ENCODE assay signal across 13 cellular contexts in the genomic region with DNA sequence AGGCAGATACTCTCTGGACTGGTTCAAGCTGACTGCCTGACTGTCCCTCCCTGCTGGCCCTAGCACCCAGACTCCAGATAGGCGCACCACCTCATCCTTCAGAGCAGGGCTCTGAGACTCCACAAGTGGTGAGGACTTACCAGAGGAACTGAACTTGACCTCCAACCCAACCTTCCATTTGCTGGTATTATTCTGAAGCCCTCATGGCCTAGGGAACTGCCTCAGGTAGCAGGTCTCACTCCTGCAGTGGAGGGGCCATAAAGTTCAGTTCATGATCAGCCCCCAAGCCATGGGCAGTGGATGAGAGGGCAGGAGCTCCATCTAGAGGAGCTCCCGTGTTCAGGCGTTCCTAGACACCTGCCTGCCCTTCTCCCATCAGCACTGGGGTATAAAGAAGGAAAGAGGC. TPM values are rescaled to one million over a fixed set of nuclear protein-coding genes. Genes with fewer than 3 reads are reported as not detected.
DNase-seq lines count a peak whose midpoint lies in the region; ATAC-seq, FAIRE-seq and TF ChIP-seq lines count a peak whose summit lies in the region.
"Not testable (repeated sequence)": the region's sequence is repeated elsewhere in the genome, so short reads cannot be mapped to it uniquely, and the experiment has no call there.
"Had no signal": no experiment of that assay in that cellular context is flagged by ENCODE, and none has a peak within 500 bp of the region (broad histone marks: within the 10 kb centered on the region; RNA-seq: fewer than 3 reads in every experiment).

No MANE protein-coding gene starts in this region.

- H3K27me3 ChIP-seq in BJ (ENCODE audit: control insufficient read depth, insufficient read depth, low read length); RWPE2 (ENCODE audit: insufficient read depth, poor library complexity, severe bottlenecking); mammary epithelial cell (ENCODE audit: insufficient read depth, low read length); HepG2 (ENCODE audit: control insufficient read depth in 1 of 2, insufficient read depth in 2 of 2, low read length in 2 of 2): not testable (repeated sequence)

- not testable (repeated sequence) for H3K36me3 ChIP-seq in BJ (ENCODE audit: control insufficient read depth, insufficient read depth, low read length); RWPE2 (ENCODE audit: low read depth); mammary epithelial cell (ENCODE audit: insufficient read depth, low read length); HepG2 (replicated peaks in 1 of 2; ENCODE audit: control insufficient read depth in 1 of 2, insufficient read depth in 2 of 2, low read length in 2 of 2)

- CTCF ChIA-PET in BJ (lab: Yijun Ruan, JAX), result interaction anchor here (0.6 to 8.2 kb wide), 9 partner anchors 14 to 203 kb away, joined by 3 to 79 read pairs (median 6); no protein-coding TSS in a partner anchor
- CTCF ChIA-PET in mammary epithelial cell (lab: Charles Lee; ENCODE audit: low non-redundant PET), result interaction anchor here (0.6 to 1.4 kb wide), 2 partner anchors 157 to 230 kb away, joined by 3 to 12 read pairs; no protein-coding TSS in a partner anchor
- CTCF ChIA-PET in HepG2 (lab: Yijun Ruan, JAX; ENCODE audit: low intra/inter-chr PET ratio, low total read pairs), result not testable (repeated sequence)

- intact Hi-C loops in mammary epithelial cell (cut with micrococcal nuclease) (loop anchor here (1.0 to 5.0 kb wide), 8 partner anchors 37 to 389 kb away; a partner anchor contains a TSS), HepG2 (cut with micrococcal nuclease; ENCODE audit: unreplicated experiment) (loop anchor here (2.0 kb wide), 1 partner anchor 39 kb away; no protein-coding TSS in a partner anchor)

- H3K27ac ChIP-seq in RWPE2 (ENCODE audit: poor library complexity, severe bottlenecking), result peak overlapping the region; percentile 81
- H3K27ac ChIP-seq in mammary epithelial cell (ENCODE audit: insufficient read depth, low read depth, low read length), result peak overlapping the region; percentile 75
- not testable (repeated sequence) for H3K27ac ChIP-seq in HepG2 (ENCODE audit: extremely low read length, insufficient read depth, low read length)

- peak overlapping the region; percentile 53 for H3K4me2 ChIP-seq in mammary epithelial cell (ENCODE audit: insufficient read depth, low read depth, low read length)
- not testable (repeated sequence) for H3K4me2 ChIP-seq in HepG2 (ENCODE audit: low read depth, low read length)

- H4K20me1 ChIP-seq in mammary epithelial cell (ENCODE audit: insufficient read depth, low read length); HepG2 (ENCODE audit: insufficient read depth, low read length): not testable (repeated sequence)

- not testable (repeated sequence) for H3K79me2 ChIP-seq in mammary epithelial cell (ENCODE audit: insufficient read depth, low read length); HepG2 (ENCODE audit: insufficient read depth, low read length)

- ATAC-seq in RWPE2 (ENCODE audit: low read depth) (peak; percentile 49), HepG2 (peak; percentile 73)
- ATAC-seq in stimulated activated effector memory CD8-positive, alpha-beta T cell treated with anti-CD3 and anti-CD28 coated beads, Interleukin-12 subunit alpha, Interleukin-12 subunit beta, amount 100 ng/mL, for 72 hours, result peak; percentile 15

- peaks cover 23% of the 10 kb centered on the region for H3K4me1 Mint-ChIP-seq in stimulated activated effector memory CD8-positive, alpha-beta T cell treated with anti-CD3 and anti-CD28 coated beads, Interleukin-12 subunit alpha, Interleukin-12 subunit beta, amount 100 ng/mL, for 72 hours

- FAIRE-seq in GM19239 (lab: Jason Lieb, UNC) (peak; percentile 39), HepG2 (lab: Jason Lieb, UNC) (peak; percentile 28)

- H3K9me3 Mint-ChIP-seq in stimulated activated effector memory CD8-positive, alpha-beta T cell treated with anti-CD3 and anti-CD28 coated beads, Interleukin-12 subunit alpha, Interleukin-12 subunit beta, amount 100 ng/mL, for 72 hours, result not testable (repeated sequence)

- BruUV-seq in mammary epithelial cell (replicated peaks; lab: Mats Ljungman, UMichigan), result TSS peak; percentile 87
- not testable (repeated sequence) for BruUV-seq in HepG2 (replicated peaks; lab: Mats Ljungman, UMichigan)

- TF ChIP-seq CTCF in BJ (IDR thresholded peaks at IDR 0.05; ENCODE audit: insufficient read depth, low read depth, low read length), result peak; percentile 45
- TF ChIP-seq CTCF in RWPE2 (IDR thresholded peaks at IDR 0.05; ENCODE audit: poor library complexity, severe bottlenecking), result peak; percentile 63
- peak; percentile 30 to 62 for TF ChIP-seq CTCF in mammary epithelial cell (conservative IDR thresholded peaks at IDR 0.05 in 1 of 2, IDR thresholded peaks at IDR 0.05 in 1 of 2; ENCODE audit: extremely low read depth in 1 of 2, insufficient read depth in 1 of 2, low read depth in 1 of 2, low read length in 2 of 2)
- TF ChIP-seq CTCF in fibroblast of villous mesenchyme (IDR thresholded peaks at IDR 0.05; ENCODE audit: insufficient read depth, low read depth, low read length), result peak; percentile 25
- TF ChIP-seq CTCF in HepG2 (CRISPR knock-in tag; IDR thresholded peaks at IDR 0.05), result peak; percentile 75

- H3K4me3 ChIP-seq in BJ (ENCODE audit: low read depth, low read length); RWPE2 (ENCODE audit: severe bottlenecking); mammary epithelial cell (replicated peaks in 1 of 3; ENCODE audit: insufficient read depth in 1 of 3, low read depth in 2 of 3, low read length in 3 of 3); fibroblast of villous mesenchyme (ENCODE audit: low read depth, low read length); HepG2 (replicated peaks in 1 of 3; ENCODE audit: insufficient read depth in 1 of 3, low read depth in 2 of 3, low read length in 3 of 3): not testable (repeated sequence)

- 16% methylated on average over 3 of the region's 3 CpGs for WGBS in mammary epithelial cell (ENCODE audit: low coverage, missing lambda C conversion rate)
- 38% methylated on average over 3 of the region's 3 CpGs for WGBS in HepG2 (ENCODE audit: low lambda C conversion rate)

- DNase-seq in BJ (ENCODE audit: low read depth); GM19239 (ENCODE audit: insufficient read length, low spot score); RWPE2 (ENCODE audit: low spot score); fibroblast of villous mesenchyme (ENCODE audit: low read depth); HepG2 (ENCODE audit: low spot score); stimulated activated effector memory CD8-positive, alpha-beta T cell treated with anti-CD3 and anti-CD28 coated beads, Interleukin-12 subunit alpha, Interleukin-12 subunit beta, amount 100 ng/mL, for 72 hours (ENCODE audit: low spot score in 2 of 2): not testable (repeated sequence)
- DNase-seq in M059J (ENCODE audit: low read depth), result peak; percentile 35
- peak; percentile 55 for DNase-seq in mammary epithelial cell

- peaks cover 10% of the 10 kb centered on the region for H3K4me1 ChIP-seq in RWPE2 (ENCODE audit: insufficient read depth, poor library complexity, severe bottlenecking)
- H3K4me1 ChIP-seq in mammary epithelial cell (ENCODE audit: insufficient read depth, low read length), result peaks cover 28% of the 10 kb centered on the region
- H3K4me1 ChIP-seq in HepG2 (ENCODE audit: insufficient read depth, low read length), result not testable (repeated sequence)

- not testable (repeated sequence) for H3K9ac ChIP-seq in mammary epithelial cell (ENCODE audit: insufficient read depth, low read length); HepG2 (ENCODE audit: insufficient read depth, low read depth, low read length)

- H3K27ac Mint-ChIP-seq in stimulated activated effector memory CD8-positive, alpha-beta T cell treated with anti-CD3 and anti-CD28 coated beads, Interleukin-12 subunit alpha, Interleukin-12 subunit beta, amount 100 ng/mL, for 72 hours, result not testable (repeated sequence)

- TF ChIP-seq EP300 in HepG2 (IDR thresholded peaks at IDR 0.05; ENCODE audit: low read depth in 2 of 2, low read length in 2 of 2); HepG2 (CRISPR knock-in tag; IDR thresholded peaks at IDR 0.05; ENCODE audit: borderline replicate concordance): not testable (repeated sequence)

- in situ Hi-C loops in mammary epithelial cell (cut with MboI; ENCODE audit: low sequenced_read_pairs in 2 of 2), result loop anchor here in 1 of 2 donors (5.0 kb wide), 1 partner anchor 159 kb away; no protein-coding TSS in a partner anchor
- in situ Hi-C loops in HepG2 (cut with HindIII; ENCODE audit: extremely low pct_ligation_motif_present, low pct_unique_long_range_greater_than_20kb), result not testable (repeated sequence)

- peak overlapping the region; percentile 85 for H2AFZ ChIP-seq in mammary epithelial cell (ENCODE audit: low read depth, low read length)
- H2AFZ ChIP-seq in HepG2 (ENCODE audit: low read length), result not testable (repeated sequence)

- not testable (repeated sequence) for H3K9me3 ChIP-seq in RWPE2 (ENCODE audit: severe bottlenecking); mammary epithelial cell (replicated peaks; ENCODE audit: insufficient read depth, low read length); HepG2 (ENCODE audit: low read length)

- not testable (repeated sequence) for TF ChIP-seq POLR2A in HepG2 (IDR thresholded peaks at IDR 0.05; ENCODE audit: insufficient read depth in 1 of 2, low read depth in 2 of 2, low read length in 2 of 2)

- POLR2A ChIA-PET in BJ (lab: Charles Lee); HepG2 (lab: Yijun Ruan, JAX): not testable (repeated sequence)

- TF ChIP-seq RAD21 in HepG2 (CRISPR knock-in tag; IDR thresholded peaks at IDR 0.05), result not testable (repeated sequence)

- H3K36me3 Mint-ChIP-seq in stimulated activated effector memory CD8-positive, alpha-beta T cell treated with anti-CD3 and anti-CD28 coated beads, Interleukin-12 subunit alpha, Interleukin-12 subunit beta, amount 100 ng/mL, for 72 hours, result not testable (repeated sequence)

- H3K4me3 Mint-ChIP-seq in stimulated activated effector memory CD8-positive, alpha-beta T cell treated with anti-CD3 and anti-CD28 coated beads, Interleukin-12 subunit alpha, Interleukin-12 subunit beta, amount 100 ng/mL, for 72 hours, result not testable (repeated sequence)

- dilution Hi-C loops in mammary epithelial cell (cut with HindIII; ENCODE audit: low sequenced_read_pairs), result not testable (repeated sequence)

RNA-seq across cellular contexts. Expression of a gene that starts 10.4 kb away (rescaled TPM):
- polyA plus RNA-seq in BJ (2011; rRNA removed) (0.83 and 1.2 TPM in 2 replicates), mammary epithelial cell (2.1 TPM), HepG2 (2011; rRNA removed) (0.20 and 0.26 TPM in 2 replicates)
- polyA minus RNA-seq in BJ (2011; rRNA and poly(A)+ RNA removed), result 0.24 TPM in 1 of 2 replicates, not detected in the other
- 1.4 and 2.8 TPM in 2 replicates for total RNA-seq in M059J (2014; rRNA removed; shearing (Covaris generic))
- total RNA-seq in mammary epithelial cell (10 to 100 TPM in 1 of 2 donors, 1 to 10 TPM in 1; 1.6 to 13.5 TPM), fibroblast of villous mesenchyme (not detected in 2 replicates), HepG2 (2016; rRNA removed; fragmentation: Illumina TruSeq; extraction: Trizol) (not detected in 2 replicates)
- 1.9 TPM for polyA minus RNA-seq in mammary epithelial cell
- total RNA-seq in HepG2 (2016; cell fraction: cytosol; rRNA removed; fragmentation: Illumina TruSeq; extraction: Trizol; ENCODE audit: low read depth), result not detected in 2 replicates
- not detected in 2 replicates for total RNA-seq in HepG2 (2016; cell fraction: insoluble cytoplasmic fraction; rRNA removed; fragmentation: Illumina TruSeq; extraction: Trizol)
- not detected in 2 replicates for total RNA-seq in HepG2 (2016; cell fraction: membrane; rRNA removed; fragmentation: Illumina TruSeq; extraction: Trizol)
- not detected in 2 replicates for total RNA-seq in HepG2 (2016; cell fraction: nucleus; rRNA removed; fragmentation: Illumina TruSeq; extraction: Trizol)
- polyA plus RNA-seq in HepG2 (2011; cell fraction: cytosol; rRNA removed), result 0.12 and 0.17 TPM in 2 replicates
- polyA plus RNA-seq in HepG2 (2011; cell fraction: nucleus; rRNA removed), result 0.23 TPM in 1 of 2 replicates, not detected in the other
- not detected in 2 replicates for polyA plus RNA-seq in HepG2 (2012)
- polyA plus RNA-seq in HepG2 (2016; cell fraction: cytosol; fragmentation: Illumina TruSeq; extraction: Trizol; ENCODE audit: low read depth), result not detected in 2 replicates
- polyA plus RNA-seq in HepG2 (2016; cell fraction: insoluble cytoplasmic fraction; fragmentation: Illumina TruSeq; extraction: Trizol; ENCODE audit: low read depth), result not detected in 2 replicates
- polyA plus RNA-seq in HepG2 (2016; cell fraction: membrane; fragmentation: Illumina TruSeq; extraction: Trizol; ENCODE audit: low read depth), result not detected in 2 replicates
- not detected in 2 replicates for polyA plus RNA-seq in HepG2 (2016; cell fraction: nucleus; fragmentation: Illumina TruSeq; extraction: Trizol; ENCODE audit: insufficient read depth, low read depth)
- polyA minus RNA-seq in HepG2 (2011; rRNA and poly(A)+ RNA removed; ENCODE audit: low replicate concordance), result 188 TPM in 1 of 2 replicates, not detected in the other
- 1.3 and 1.7 TPM in 2 replicates for polyA minus RNA-seq in HepG2 (2011; cell fraction: cytosol; rRNA and poly(A)+ RNA removed)
- 0.62 and 0.90 TPM in 2 replicates for polyA minus RNA-seq in HepG2 (2011; cell fraction: nucleus; rRNA and poly(A)+ RNA removed)
- total RNA-seq: activated CD8-positive, alpha-beta T cell treated with anti-CD3 and anti-CD28 coated beads for 36 hours; gastrocnemius medialis; subcutaneous adipose tissue had no signal

RNA-seq across cellular contexts. Expression of a gene that starts 35.0 kb away (rescaled TPM):
- polyA plus RNA-seq in BJ (2011; rRNA removed) (not detected in 2 replicates), mammary epithelial cell (not detected), HepG2 (2011; rRNA removed) (0.09 and 0.33 TPM in 2 replicates)
- polyA minus RNA-seq in BJ (2011; rRNA and poly(A)+ RNA removed), result not detected in 2 replicates
- not detected in 2 replicates for total RNA-seq in M059J (2014; rRNA removed; shearing (Covaris generic))
- total RNA-seq in mammary epithelial cell (not detected), fibroblast of villous mesenchyme (not detected in 2 replicates), HepG2 (2016; rRNA removed; fragmentation: Illumina TruSeq; extraction: Trizol) (not detected in 2 replicates)
- polyA minus RNA-seq in mammary epithelial cell, result not detected
- not detected in 2 replicates for total RNA-seq in HepG2 (2016; cell fraction: cytosol; rRNA removed; fragmentation: Illumina TruSeq; extraction: Trizol; ENCODE audit: low read depth)
- total RNA-seq in HepG2 (2016; cell fraction: insoluble cytoplasmic fraction; rRNA removed; fragmentation: Illumina TruSeq; extraction: Trizol), result not detected in 2 replicates
- total RNA-seq in HepG2 (2016; cell fraction: membrane; rRNA removed; fragmentation: Illumina TruSeq; extraction: Trizol), result not detected in 2 replicates
- total RNA-seq in HepG2 (2016; cell fraction: nucleus; rRNA removed; fragmentation: Illumina TruSeq; extraction: Trizol), result not detected in 2 replicates
- polyA plus RNA-seq in HepG2 (2011; cell fraction: cytosol; rRNA removed), result 0.15 TPM in 2 replicates
- polyA plus RNA-seq in HepG2 (2011; cell fraction: nucleus; rRNA removed), result not detected in 2 replicates
- 0.15 and 0.23 TPM in 2 replicates for polyA plus RNA-seq in HepG2 (2012)
- 0.15 TPM in 1 of 2 replicates, not detected in the other for polyA plus RNA-seq in HepG2 (2016; cell fraction: cytosol; fragmentation: Illumina TruSeq; extraction: Trizol; ENCODE audit: low read depth)
- polyA plus RNA-seq in HepG2 (2016; cell fraction: insoluble cytoplasmic fraction; fragmentation: Illumina TruSeq; extraction: Trizol; ENCODE audit: low read depth), result not detected in 2 replicates
- not detected in 2 replicates for polyA plus RNA-seq in HepG2 (2016; cell fraction: membrane; fragmentation: Illumina TruSeq; extraction: Trizol; ENCODE audit: low read depth)
- not detected in 2 replicates for polyA plus RNA-seq in HepG2 (2016; cell fraction: nucleus; fragmentation: Illumina TruSeq; extraction: Trizol; ENCODE audit: insufficient read depth, low read depth)
- 0.21 and 0.86 TPM in 2 replicates for polyA minus RNA-seq in HepG2 (2011; rRNA and poly(A)+ RNA removed; ENCODE audit: low replicate concordance)
- polyA minus RNA-seq in HepG2 (2011; cell fraction: cytosol; rRNA and poly(A)+ RNA removed), result not detected in 2 replicates
- polyA minus RNA-seq in HepG2 (2011; cell fraction: nucleus; rRNA and poly(A)+ RNA removed), result not detected in 2 replicates
- total RNA-seq: activated CD8-positive, alpha-beta T cell treated with anti-CD3 and anti-CD28 coated beads for 36 hours; cardiac muscle cell had no signal
- polyA plus RNA-seq: cardiac muscle cell had no signal

RNA-seq across cellular contexts. Expression of a gene that starts 43.0 kb away (rescaled TPM):
- polyA plus RNA-seq in BJ (2011; rRNA removed), result 114 and 164 TPM in 2 replicates
- polyA minus RNA-seq in BJ (2011; rRNA and poly(A)+ RNA removed), result 148 and 217 TPM in 2 replicates
- total RNA-seq in M059J (2014; rRNA removed; shearing (Covaris generic)), result 31.8 and 55.5 TPM in 2 replicates
- 100 to 1,000 TPM; 111 to 185 TPM for total RNA-seq in mammary epithelial cell
- polyA plus RNA-seq in mammary epithelial cell, result 65.7 TPM
- polyA minus RNA-seq in mammary epithelial cell, result 152 TPM
- total RNA-seq in fibroblast of villous mesenchyme, result 123 and 163 TPM in 2 replicates
- total RNA-seq in HepG2 (2016; rRNA removed; fragmentation: Illumina TruSeq; extraction: Trizol), result 14.4 and 29.1 TPM in 2 replicates
- 21.4 and 25.1 TPM in 2 replicates for total RNA-seq in HepG2 (2016; cell fraction: cytosol; rRNA removed; fragmentation: Illumina TruSeq; extraction: Trizol; ENCODE audit: low read depth)
- 10.8 and 29.6 TPM in 2 replicates for total RNA-seq in HepG2 (2016; cell fraction: insoluble cytoplasmic fraction; rRNA removed; fragmentation: Illumina TruSeq; extraction: Trizol)
- total RNA-seq in HepG2 (2016; cell fraction: membrane; rRNA removed; fragmentation: Illumina TruSeq; extraction: Trizol), result 10.1 and 10.8 TPM in 2 replicates
- 31.6 and 36.2 TPM in 2 replicates for total RNA-seq in HepG2 (2016; cell fraction: nucleus; rRNA removed; fragmentation: Illumina TruSeq; extraction: Trizol)
- polyA plus RNA-seq in HepG2 (2011; rRNA removed), result 66.9 and 80.4 TPM in 2 replicates
- polyA plus RNA-seq in HepG2 (2011; cell fraction: cytosol; rRNA removed), result 19.0 and 23.6 TPM in 2 replicates
- polyA plus RNA-seq in HepG2 (2011; cell fraction: nucleus; rRNA removed), result 500 and 631 TPM in 2 replicates
- polyA plus RNA-seq in HepG2 (2012), result 32.6 and 49.5 TPM in 2 replicates
- polyA plus RNA-seq in HepG2 (2016; cell fraction: cytosol; fragmentation: Illumina TruSeq; extraction: Trizol; ENCODE audit: low read depth), result 1.8 and 1.9 TPM in 2 replicates
- 10.8 and 14.0 TPM in 2 replicates for polyA plus RNA-seq in HepG2 (2016; cell fraction: insoluble cytoplasmic fraction; fragmentation: Illumina TruSeq; extraction: Trizol; ENCODE audit: low read depth)
- polyA plus RNA-seq in HepG2 (2016; cell fraction: membrane; fragmentation: Illumina TruSeq; extraction: Trizol; ENCODE audit: low read depth), result 4.2 and 4.9 TPM in 2 replicates
- polyA plus RNA-seq in HepG2 (2016; cell fraction: nucleus; fragmentation: Illumina TruSeq; extraction: Trizol; ENCODE audit: insufficient read depth, low read depth), result 127 and 134 TPM in 2 replicates
- 73.5 and 218 TPM in 2 replicates for polyA minus RNA-seq in HepG2 (2011; rRNA and poly(A)+ RNA removed; ENCODE audit: low replicate concordance)
- 27.6 and 29.9 TPM in 2 replicates for polyA minus RNA-seq in HepG2 (2011; cell fraction: cytosol; rRNA and poly(A)+ RNA removed)
- polyA minus RNA-seq in HepG2 (2011; cell fraction: nucleus; rRNA and poly(A)+ RNA removed), result 106 and 116 TPM in 2 replicates

RNA-seq across cellular contexts. Expression of a gene that starts 46.0 kb away (rescaled TPM):
- polyA plus RNA-seq in BJ (2011; rRNA removed), result 0.85 and 0.89 TPM in 2 replicates
- polyA minus RNA-seq in BJ (2011; rRNA and poly(A)+ RNA removed), result 0.41 and 0.43 TPM in 2 replicates
- total RNA-seq in M059J (2014; rRNA removed; shearing (Covaris generic)), result 0.17 and 1.4 TPM in 2 replicates
- 10 to 100 TPM; 12.3 to 39.0 TPM for total RNA-seq in mammary epithelial cell
- polyA plus RNA-seq in mammary epithelial cell, result 4.6 TPM
- polyA minus RNA-seq in mammary epithelial cell, result not detected
- total RNA-seq in fibroblast of villous mesenchyme, result 0.64 and 2.6 TPM in 2 replicates
- total RNA-seq in HepG2 (2016; rRNA removed; fragmentation: Illumina TruSeq; extraction: Trizol), result not detected in 2 replicates
- total RNA-seq in HepG2 (2016; cell fraction: cytosol; rRNA removed; fragmentation: Illumina TruSeq; extraction: Trizol; ENCODE audit: low read depth), result not detected in 2 replicates
- total RNA-seq in HepG2 (2016; cell fraction: insoluble cytoplasmic fraction; rRNA removed; fragmentation: Illumina TruSeq; extraction: Trizol), result not detected in 2 replicates
- not detected in 2 replicates for total RNA-seq in HepG2 (2016; cell fraction: membrane; rRNA removed; fragmentation: Illumina TruSeq; extraction: Trizol)
- not detected in 2 replicates for total RNA-seq in HepG2 (2016; cell fraction: nucleus; rRNA removed; fragmentation: Illumina TruSeq; extraction: Trizol)
- polyA plus RNA-seq in HepG2 (2011; rRNA removed), result 0.09 TPM in 1 of 2 replicates, not detected in the other
- polyA plus RNA-seq in HepG2 (2011; cell fraction: cytosol; rRNA removed), result not detected in 2 replicates
- polyA plus RNA-seq in HepG2 (2011; cell fraction: nucleus; rRNA removed), result not detected in 2 replicates
- polyA plus RNA-seq in HepG2 (2012), result not detected in 2 replicates
- not detected in 2 replicates for polyA plus RNA-seq in HepG2 (2016; cell fraction: cytosol; fragmentation: Illumina TruSeq; extraction: Trizol; ENCODE audit: low read depth)
- not detected in 2 replicates for polyA plus RNA-seq in HepG2 (2016; cell fraction: insoluble cytoplasmic fraction; fragmentation: Illumina TruSeq; extraction: Trizol; ENCODE audit: low read depth)
- not detected in 2 replicates for polyA plus RNA-seq in HepG2 (2016; cell fraction: membrane; fragmentation: Illumina TruSeq; extraction: Trizol; ENCODE audit: low read depth)
- polyA plus RNA-seq in HepG2 (2016; cell fraction: nucleus; fragmentation: Illumina TruSeq; extraction: Trizol; ENCODE audit: insufficient read depth, low read depth), result not detected in 2 replicates
- polyA minus RNA-seq in HepG2 (2011; rRNA and poly(A)+ RNA removed; ENCODE audit: low replicate concordance), result not detected in 2 replicates
- polyA minus RNA-seq in HepG2 (2011; cell fraction: cytosol; rRNA and poly(A)+ RNA removed), result not detected in 2 replicates
- not detected in 2 replicates for polyA minus RNA-seq in HepG2 (2011; cell fraction: nucleus; rRNA and poly(A)+ RNA removed)
- total RNA-seq: activated CD8-positive, alpha-beta T cell treated with anti-CD3 and anti-CD28 coated beads for 36 hours; cardiac muscle cell; sigmoid colon had no signal
- polyA plus RNA-seq: cardiac muscle cell had no signal

Comparison
In these comparisons a context has a peak if more than half of its experiments do, and no peak if none do; other contexts are left out.
1. CTCF ChIP-seq: peak in every context shown above with its lines; median percentile 75 in HepG2; 63 in RWPE2; 46 in mammary epithelial cell; 45 in BJ; 25 in fibroblast of villous mesenchyme.
2. ATAC-seq: peak in every context shown above with its lines; median percentile 73 in HepG2; 49 in RWPE2; 15 in stimulated activated effector memory CD8-positive, alpha-beta T cell treated with anti-CD3 and anti-CD28 coated beads, Interleukin-12 subunit alpha, Interleukin-12 subunit beta, amount 100 ng/mL, for 72 hours.